11 cellular contexts compared by ENCODE assay signal in genomic region chr17:39365252-39365651, GRCh38. TPM values are rescaled to one million over a fixed set of nuclear protein-coding genes. Genes with fewer than 3 reads are reported as not detected.
DNase-seq lines count a peak whose midpoint lies in the region; ATAC-seq and TF ChIP-seq lines count a peak whose summit lies in the region.
"Had no signal": no experiment of that assay in that cellular context is flagged by ENCODE, and none has a peak within 500 bp of the region (broad histone marks: within the 10 kb centered on the region; RNA-seq: fewer than 3 reads in every experiment).

No MANE protein-coding gene starts in this region.

- H3K4me1 Mint-ChIP-seq in HFFc6 (ENCODE audit: low read depth) (peaks cover 26% of the 10 kb centered on the region), mesothelial cell of epicardium (peaks cover 5% of the 10 kb centered on the region)

- H3K27ac ChIP-seq in coronary artery (peak overlapping the region; percentile 70 to 72), tibial artery (peak overlapping the region; percentile 60 to 62)

- H3K4me3 ChIP-seq in coronary artery: peak overlapping the region; percentile 29
- H3K4me3 ChIP-seq in tibial artery: no peak overlapping the region

- H3K36me3 Mint-ChIP-seq in HFFc6 (ENCODE audit: low read depth) (no peaks in the 10 kb centered on the region), mesothelial cell of epicardium (peaks cover 2% of the 10 kb centered on the region)

- H3K9me3 ChIP-seq in tibial artery: no peaks in the 10 kb centered on the region

- no peaks in the 10 kb centered on the region for H3K36me3 ChIP-seq in tibial artery

- no peak for TF ChIP-seq CTCF in HFFc6 (IDR thresholded peaks at IDR 0.05)
- no peak for TF ChIP-seq CTCF in coronary artery (IDR thresholded peaks at IDR 0.05)
- TF ChIP-seq CTCF in mesothelial cell of epicardium (IDR thresholded peaks at IDR 0.05; ENCODE audit: unreplicated experiment): no peak
- no peak for TF ChIP-seq CTCF in tibial artery (IDR thresholded peaks at IDR 0.05)

- ATAC-seq in HG03139 (IDR thresholded peaks at IDR 0.05; ENCODE audit: unreplicated experiment) (no peak), HG03039 (IDR thresholded peaks at IDR 0.05; ENCODE audit: unreplicated experiment) (no peak)
- ATAC-seq: esophagus mucosa had no signal

- H3K27me3 Mint-ChIP-seq in HFFc6 (ENCODE audit: insufficient read depth) (no peaks in the 10 kb centered on the region; the same call in 1 of the 2 replicates), mesothelial cell of epicardium (ENCODE audit: low read depth) (no peaks in the 10 kb centered on the region)
- H3K27me3 Mint-ChIP-seq: brain had no signal

- intact Hi-C loops in tibial artery (cut with DNase I; ENCODE audit: low total_unique reads): no loop called here

- H3K27ac Mint-ChIP-seq in HFFc6 (peak overlapping the region; percentile 74), mesothelial cell of epicardium (peak overlapping the region; percentile 44)

- peak overlapping the region; percentile 76 for H3K4me3 Mint-ChIP-seq in HFFc6
- H3K4me3 Mint-ChIP-seq in mesothelial cell of epicardium: no peak overlapping the region
- H3K4me3 Mint-ChIP-seq: brain had no signal

- peaks cover 0 to 46% (median 23%) of the 10 kb centered on the region in 4 donors for H3K4me1 ChIP-seq in tibial artery

- no peaks in the 10 kb centered on the region for H3K9me3 Mint-ChIP-seq in HFFc6
- H3K9me3 Mint-ChIP-seq in mesothelial cell of epicardium: no peaks in the 10 kb centered on the region
- H3K9me3 Mint-ChIP-seq: brain had no signal

- peak; percentile 46 for DNase-seq in HFFc6
- no peak for DNase-seq in coronary artery (ENCODE audit: low spot score)
- no peak for DNase-seq in mesothelial cell of epicardium (ENCODE audit: low spot score in 2 of 2, unreplicated experiment in 2 of 2)
- no peak for DNase-seq in tibial artery
- no peak for DNase-seq in SW480 (ENCODE audit: low spot score)
- DNase-seq: posterior cingulate gyrus, T-helper 1 cell had no signal

- no peaks in the 10 kb centered on the region for H3K27me3 ChIP-seq in tibial artery

RNA-seq across cellular contexts. Expression of gene FBXL20, which starts 36.2 kb away (rescaled TPM):
- 10 to 100 TPM; 13.4 to 19.5 (median 15.7) TPM for total RNA-seq in HFFc6 (2021; fragmentation: NEBNext Ultra II Directional; extraction: Animal tissue kit (Norgen Biotek cat#: 25700))
- total RNA-seq in mesothelial cell of epicardium: 28.6 to 29.1 TPM (median 29.0 TPM) in 3 replicates
